14 cellular contexts compared by ENCODE assay signal in the genomic region with DNA sequence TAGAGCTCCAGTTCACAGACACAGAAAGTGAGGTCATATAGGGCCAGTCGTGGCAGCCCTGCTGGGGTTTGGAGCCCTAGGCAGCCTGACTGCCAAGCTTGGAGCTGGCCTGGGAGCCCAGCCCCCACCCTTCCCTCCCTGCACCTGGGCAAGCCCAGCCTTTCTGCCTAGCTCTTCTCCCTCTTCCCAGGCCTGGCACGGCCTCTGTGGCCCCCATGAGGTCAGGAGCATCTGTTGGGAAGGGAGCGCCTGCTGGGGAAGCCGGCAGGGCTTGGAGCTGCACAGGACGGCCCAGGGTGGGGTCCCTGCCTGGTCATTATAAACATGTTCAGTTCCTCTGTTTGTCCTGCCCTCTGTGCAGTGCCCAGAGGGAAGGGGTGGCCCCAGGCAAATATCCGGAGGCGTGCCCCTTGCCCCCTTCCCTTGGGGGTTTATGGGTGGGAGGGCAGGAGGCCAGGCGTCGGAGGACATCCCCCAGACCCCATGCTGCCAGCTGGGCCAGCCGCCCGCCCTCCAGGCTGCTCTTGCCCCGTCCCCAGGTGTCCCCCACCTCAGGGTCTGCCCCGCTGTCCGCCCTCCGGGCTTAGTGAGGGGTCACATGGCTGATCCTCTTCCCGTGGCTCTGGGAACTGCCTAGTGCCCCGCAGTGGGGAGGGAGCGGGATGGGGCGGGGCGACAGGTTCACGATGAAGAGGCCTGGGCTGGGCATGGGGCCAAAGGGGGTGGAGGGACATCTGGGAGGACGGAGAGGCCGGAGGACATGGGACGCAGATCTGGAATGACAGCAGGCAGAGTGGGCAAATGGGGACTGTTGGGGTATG. TPM values are rescaled to one million over a fixed set of nuclear protein-coding genes. Genes with fewer than 3 reads are reported as not detected.
DNase-seq lines count a peak whose midpoint lies in the region; TF ChIP-seq lines count a peak whose summit lies in the region.
"Had no signal": no experiment of that assay in that cellular context is flagged by ENCODE, and none has a peak within 500 bp of the region (broad histone marks: within the 10 kb centered on the region; RNA-seq: fewer than 3 reads in every experiment).

No MANE protein-coding gene starts in this region.

- H3K9me3 ChIP-seq in Caco-2 (no peaks in the 10 kb centered on the region), esophagus muscularis mucosa (no peaks in the 10 kb centered on the region), muscle layer of colon (ENCODE audit: low read length) (no peaks in the 10 kb centered on the region), MG63 (no peaks in the 10 kb centered on the region)
- H3K9me3 ChIP-seq: tibial artery had no signal

- TF ChIP-seq POLR2A in esophagus muscularis mucosa (IDR thresholded peaks at IDR 0.05; ENCODE audit: low read depth), result no peak

- H3K4me1 ChIP-seq in Caco-2 (peaks cover 24% of the 10 kb centered on the region), esophagus muscularis mucosa (peaks cover 16 to 48% (median 31%) of the 10 kb centered on the region in 4 donors), muscle layer of colon (ENCODE audit: insufficient read depth, low read length) (peaks cover 11% of the 10 kb centered on the region)

- 51% methylated on average over 16 of the region's 24 CpGs for WGBS in esophagus muscularis mucosa

- H3K4me3 ChIP-seq in Caco-2 (ENCODE audit: low read depth, low read length), result no peak overlapping the region
- H3K4me3 ChIP-seq in esophagus muscularis mucosa, result peak overlapping the region in 1 of 4 donors; percentile 15
- no peak overlapping the region for H3K4me3 ChIP-seq in muscle layer of colon (ENCODE audit: low read depth in 1 of 2, low read length in 2 of 2)
- no peak overlapping the region for H3K4me3 ChIP-seq in MG63
- H3K4me3 ChIP-seq: tibial artery had no signal

- no peaks in the 10 kb centered on the region for H3K27me3 Mint-ChIP-seq in Caco-2 (ENCODE audit: insufficient read depth, unreplicated experiment)
- H3K27me3 Mint-ChIP-seq: activated B cell treated with CpG ODN at 0.5 μM for 24 hours had no signal

- H3K36me3 Mint-ChIP-seq in Caco-2 (ENCODE audit: insufficient read depth, unreplicated experiment), result peaks cover 51% of the 10 kb centered on the region

- H3K9me3 Mint-ChIP-seq in Caco-2 (ENCODE audit: unreplicated experiment), result no peaks in the 10 kb centered on the region
- H3K9me3 Mint-ChIP-seq: activated B cell treated with CpG ODN at 0.5 μM for 24 hours; brain; CD8-positive, alpha-beta T cell had no signal

- TF ChIP-seq EP300 in esophagus muscularis mucosa (IDR thresholded peaks at IDR 0.05), result no peak

- H3K27ac Mint-ChIP-seq in Caco-2 (ENCODE audit: unreplicated experiment), result peak overlapping the region; percentile 68
- H3K27ac Mint-ChIP-seq: activated B cell treated with CpG ODN at 0.5 μM for 24 hours; CD8-positive, alpha-beta T cell had no signal

- peak overlapping the region in 3 of 4 donors; percentile 27 to 52 (median 38) for H3K27ac ChIP-seq in esophagus muscularis mucosa (replicated peaks in 1 of 4)
- peak overlapping the region; percentile 23 for H3K27ac ChIP-seq in muscle layer of colon (ENCODE audit: low read depth, low read length)
- H3K27ac ChIP-seq: tibial artery had no signal

- TF ChIP-seq CTCF in Caco-2 (IDR thresholded peaks at IDR 0.05; ENCODE audit: insufficient read depth in 1 of 2, low read depth in 1 of 2, low read length in 1 of 2, severe bottlenecking in 1 of 2, unreplicated experiment in 1 of 2), result no peak
- TF ChIP-seq CTCF in esophagus muscularis mucosa (IDR thresholded peaks at IDR 0.05), result no peak

- H3K4me1 Mint-ChIP-seq in Caco-2 (ENCODE audit: low read depth, unreplicated experiment), result peaks cover 24% of the 10 kb centered on the region

- no peaks in the 10 kb centered on the region for H3K36me3 ChIP-seq in Caco-2 (ENCODE audit: control insufficient read depth, insufficient read depth, low read length)
- H3K36me3 ChIP-seq in esophagus muscularis mucosa, result peaks cover 0 to 37% (median 21%) of the 10 kb centered on the region in 4 donors
- peaks cover 6% of the 10 kb centered on the region for H3K36me3 ChIP-seq in muscle layer of colon (ENCODE audit: insufficient read depth, low read length)
- H3K36me3 ChIP-seq in MG63, result 0 out of 2 replicates have a peak, but pooled peaks cover 2% of the 10 kb centered on the region

- peak; percentile 16 to 58 for DNase-seq in Caco-2
- peak; percentile 78 for DNase-seq in NCI-H510A treated with DMSO at 0.1 percent for 48 hours (lab: John Stamatoyannopoulos, UW)
- DNase-seq in esophagus muscularis mucosa (ENCODE audit: extremely low spot score), result no peak
- no peak for DNase-seq in COLO829 (ENCODE audit: low spot score)
- no peak for DNase-seq in MG63
- DNase-seq in Kasumi-1 (lab: John Stamatoyannopoulos, UW), result no peak
- DNase-seq in activated CD8-positive, alpha-beta memory T cell treated with anti-CD3 and anti-CD28 coated beads for 24 hours, result no peak
- DNase-seq: activated B cell treated with CpG ODN at 0.5 μM for 24 hours; CD8-positive, alpha-beta T cell; NCI-H1694 treated with DMSO at 0.1 percent for 48 hours; stimulated activated CD4-positive, alpha-beta T cell treated with anti-CD3 and anti-CD28 coated beads, Interleukin-15, amount 100 ng/mL, for 24 hours had no signal

- POLR2A ChIA-PET in Caco-2 (lab: Charles Lee), result no interaction called here

- intact Hi-C loops in Caco-2 (cut with micrococcal nuclease; ENCODE audit: unreplicated experiment) (no loop called here), esophagus muscularis mucosa (cut with DNase I) (no loop called here)

- no peak overlapping the region for H3K9ac ChIP-seq in muscle layer of colon (ENCODE audit: low read length)

- H3K4me3 Mint-ChIP-seq in Caco-2 (ENCODE audit: unreplicated experiment), result peak overlapping the region; percentile 42
- H3K4me3 Mint-ChIP-seq: activated B cell treated with CpG ODN at 0.5 μM for 24 hours; brain; CD8-positive, alpha-beta T cell had no signal

- CTCF ChIA-PET in Caco-2 (lab: Charles Lee), result interaction anchor here (0.5 to 1.1 kb wide), 3 partner anchors 19 to 124 kb away, joined by 3 to 4 read pairs (median 4); no protein-coding TSS in a partner anchor

- H3K27me3 ChIP-seq in Caco-2 (replicated peaks; ENCODE audit: control insufficient read depth, insufficient read depth, low read length), result no peaks in the 10 kb centered on the region
- H3K27me3 ChIP-seq in esophagus muscularis mucosa, result no peaks in the 10 kb centered on the region
- no peaks in the 10 kb centered on the region for H3K27me3 ChIP-seq in muscle layer of colon (ENCODE audit: control insufficient read depth in 1 of 2, insufficient read depth in 2 of 2, low read length in 2 of 2)
- no peaks in the 10 kb centered on the region for H3K27me3 ChIP-seq in MG63
- H3K27me3 ChIP-seq: tibial artery had no signal

- no TSS peak for BruUV-seq in Caco-2 (replicated peaks; lab: Mats Ljungman, UMichigan)

RNA-seq across cellular contexts. Expression of a gene that starts 30.0 kb away (rescaled TPM):
- total RNA-seq in Caco-2 (2022) (0.39 and 0.84 TPM in 2 replicates), esophagus muscularis mucosa (under 1 TPM in 3 of 4 donors, not detected in 1; 0.17 to 0.42 (median 0.39) TPM)
- total RNA-seq in MG63 (2014; rRNA removed; shearing (Covaris generic); ENCODE audit: low replicate concordance), result not detected in 2 replicates
- total RNA-seq: activated B cell treated with CpG ODN at 0.5 μM for 24 hours; CD8-positive, alpha-beta T cell had no signal

RNA-seq across cellular contexts. Expression of a gene that starts 37.3 kb away (rescaled TPM):
- total RNA-seq in Caco-2 (2022) (not detected in 2 replicates), esophagus muscularis mucosa (not detected)
- not detected in 2 replicates for total RNA-seq in MG63 (2014; rRNA removed; shearing (Covaris generic); ENCODE audit: low replicate concordance)
- total RNA-seq: activated B cell treated with CpG ODN at 0.5 μM for 24 hours; CD8-positive, alpha-beta T cell had no signal

RNA-seq across cellular contexts. Expression of a gene that starts 41.2 kb away (rescaled TPM):
- total RNA-seq in Caco-2 (2022) (98.6 and 112 TPM in 2 replicates), esophagus muscularis mucosa (10 to 100 TPM in 2 of 4 donors, 1 to 10 TPM in 2; 8.3 to 18.4 (median 11.0) TPM)
- total RNA-seq in MG63 (2014; rRNA removed; shearing (Covaris generic); ENCODE audit: low replicate concordance), result 3.0 and 8.5 TPM in 2 replicates

Comparison
In these comparisons a context has a peak if more than half of its experiments do, and no peak if none do; other contexts are left out.
1. DNase-seq: peak in Caco-2 (2 of 2) and NCI-H510A treated with DMSO at 0.1 percent for 48 hours (single experiment); none in esophagus muscularis mucosa (single experiment), COLO829 (single experiment), MG63 (single experiment), Kasumi-1 (0 of 2) and activated CD8-positive, alpha-beta memory T cell treated with anti-CD3 and anti-CD28 coated beads for 24 hours (single experiment).